Comparison of ENCODE assay signal across 9 cellular contexts in the genomic region with DNA sequence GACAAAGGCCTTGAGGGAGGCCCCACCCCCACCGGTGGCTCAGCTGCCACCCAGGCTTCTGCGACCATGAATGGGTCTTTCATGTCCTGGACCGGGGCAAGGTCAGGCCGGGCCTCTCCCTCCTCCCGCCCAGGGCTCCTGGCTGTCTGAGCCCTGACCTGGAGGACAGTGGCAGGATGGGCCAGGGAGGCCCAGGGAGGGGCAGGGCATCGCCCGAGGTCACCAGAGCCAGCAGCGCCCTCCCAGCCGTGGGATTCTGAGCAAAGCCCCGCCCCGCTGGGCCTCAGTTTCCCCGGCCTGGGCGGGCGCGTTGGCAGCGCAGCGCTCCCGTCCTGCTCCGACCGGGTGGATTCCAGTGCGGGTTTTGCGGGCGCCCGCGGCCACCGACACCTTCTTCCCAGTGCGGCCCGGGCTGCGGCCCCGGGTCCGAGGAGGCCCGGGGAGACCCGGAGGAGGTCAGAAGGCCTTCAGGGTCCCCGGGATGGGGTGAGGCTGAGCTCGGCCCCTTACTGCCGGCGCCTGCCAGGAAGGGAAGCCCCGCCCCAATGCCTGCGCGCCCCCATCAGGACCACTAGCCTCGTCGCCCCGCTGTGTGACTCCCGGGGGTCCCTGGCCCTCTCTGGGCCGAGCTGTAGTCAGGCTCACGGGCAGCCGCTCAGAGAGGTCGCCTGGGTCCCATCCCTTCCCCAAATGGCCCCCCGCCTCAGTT. TPM values are rescaled to one million over a fixed set of nuclear protein-coding genes. Genes with fewer than 3 reads are reported as not detected.
A peak's percentile ranks its signal among the peaks of the same experiment; 100 is the strongest.
DNase-seq lines count a peak whose midpoint lies in the region; ATAC-seq and TF ChIP-seq lines count a peak whose summit lies in the region.
"Had no signal": no experiment of that assay in that cellular context is flagged by ENCODE, and none has a peak within 500 bp of the region (broad histone marks: within the 10 kb centered on the region; RNA-seq: fewer than 3 reads in every experiment).

No MANE protein-coding gene starts in this region.

- intact Hi-C loops in right cardiac atrium (cut with DNase I), result no loop called here

- H3K27ac ChIP-seq in right cardiac atrium (ENCODE audit: low read length), result no peak overlapping the region

- no peak for TF ChIP-seq CTCF in WI38 (IDR thresholded peaks at IDR 0.05; ENCODE audit: low read depth, low read length)

- H3K9me3 ChIP-seq in right cardiac atrium (ENCODE audit: control insufficient read depth, low read length), result no peaks in the 10 kb centered on the region

- H3K4me3 ChIP-seq in WI38 (ENCODE audit: low read depth, low read length) (peak overlapping the region; percentile 54), right cardiac atrium (ENCODE audit: low read length) (peak overlapping the region; percentile 61)

- 3% methylated on average over 49 of the region's 49 CpGs for WGBS in right cardiac atrium

- no peaks in the 10 kb centered on the region for H3K4me1 ChIP-seq in right cardiac atrium (ENCODE audit: control insufficient read depth, insufficient read depth, low read length)

- ATAC-seq in right cardiac atrium, result peak in 1 of 2 donors; percentile 36

- H3K27me3 ChIP-seq in right cardiac atrium (ENCODE audit: control insufficient read depth, insufficient read depth), result no peaks in the 10 kb centered on the region

- DNase-seq in NCI-H345 (lab: John Stamatoyannopoulos, UW) (peak; percentile 10), NCI-H345 treated with DMSO at 0.1 percent for 48 hours (lab: John Stamatoyannopoulos, UW; ENCODE audit: unreplicated experiment) (no peak), right cardiac atrium (peak in 2 of 3 donors; percentile 53 to 59), NCI-H524 treated with DMSO at 0.1 percent for 48 hours (lab: John Stamatoyannopoulos, UW) (no peak), NCI-H1105 treated with DMSO at 0.1 percent for 48 hours (lab: John Stamatoyannopoulos, UW) (no peak), SKM-1 treated with dmso at 0.1 percent for 144 hours (lab: John Stamatoyannopoulos, UW; ENCODE audit: unreplicated experiment) (no peak)
- DNase-seq in stimulated activated CD4-positive, alpha-beta T cell treated with anti-CD3 and anti-CD28 coated beads, Interleukin-2, amount 100 ng/mL, for 48 hours, result peak; percentile 26 to 40

RNA-seq across cellular contexts. Expression of a gene that starts 24.6 kb away (rescaled TPM):
- total RNA-seq in right cardiac atrium, result 10 to 100 TPM in 1 of 4 donors, 1 to 10 TPM in 3; 4.2 to 10.4 (median 7.9) TPM
- 11.5 TPM for polyA plus RNA-seq in right cardiac atrium
- total RNA-seq: activated CD8-positive, alpha-beta memory T cell treated with anti-CD3 and anti-CD28 coated beads for 36 hours had no signal

RNA-seq across cellular contexts. Expression of a gene that starts 44.3 kb away (rescaled TPM):
- 1 to 10 TPM in 1 of 4 donors, under 1 TPM in 3; 0.20 to 1.1 (median 0.31) TPM for total RNA-seq in right cardiac atrium
- polyA plus RNA-seq in right cardiac atrium, result 0.41 TPM

RNA-seq across cellular contexts. Expression of a gene that starts 49.1 kb away (rescaled TPM):
- 10 to 100 TPM; 25.5 to 60.3 (median 28.2) TPM for total RNA-seq in right cardiac atrium
- polyA plus RNA-seq in right cardiac atrium, result 33.9 TPM
- total RNA-seq: activated CD8-positive, alpha-beta memory T cell treated with anti-CD3 and anti-CD28 coated beads for 36 hours had no signal

RNA-seq across cellular contexts. Expression of a gene that starts 55.2 kb away (rescaled TPM):
- 1 to 10 TPM; 2.8 to 5.6 (median 4.6) TPM for total RNA-seq in right cardiac atrium
- 6.0 TPM for polyA plus RNA-seq in right cardiac atrium

Comparison
In these comparisons a context has a peak if more than half of its experiments do, and no peak if none do; other contexts are left out.
1. DNase-seq: peak in NCI-H345 (single experiment), right cardiac atrium (2 of 3) and stimulated activated CD4-positive, alpha-beta T cell treated with anti-CD3 and anti-CD28 coated beads, Interleukin-2, amount 100 ng/mL, for 48 hours (2 of 2); none in NCI-H345 treated with DMSO at 0.1 percent for 48 hours (single experiment), NCI-H524 treated with DMSO at 0.1 percent for 48 hours (single experiment), NCI-H1105 treated with DMSO at 0.1 percent for 48 hours (single experiment) and SKM-1 treated with dmso at 0.1 percent for 144 hours (single experiment).